ENCODE assay signal across 10 cellular contexts in the genomic region with DNA sequence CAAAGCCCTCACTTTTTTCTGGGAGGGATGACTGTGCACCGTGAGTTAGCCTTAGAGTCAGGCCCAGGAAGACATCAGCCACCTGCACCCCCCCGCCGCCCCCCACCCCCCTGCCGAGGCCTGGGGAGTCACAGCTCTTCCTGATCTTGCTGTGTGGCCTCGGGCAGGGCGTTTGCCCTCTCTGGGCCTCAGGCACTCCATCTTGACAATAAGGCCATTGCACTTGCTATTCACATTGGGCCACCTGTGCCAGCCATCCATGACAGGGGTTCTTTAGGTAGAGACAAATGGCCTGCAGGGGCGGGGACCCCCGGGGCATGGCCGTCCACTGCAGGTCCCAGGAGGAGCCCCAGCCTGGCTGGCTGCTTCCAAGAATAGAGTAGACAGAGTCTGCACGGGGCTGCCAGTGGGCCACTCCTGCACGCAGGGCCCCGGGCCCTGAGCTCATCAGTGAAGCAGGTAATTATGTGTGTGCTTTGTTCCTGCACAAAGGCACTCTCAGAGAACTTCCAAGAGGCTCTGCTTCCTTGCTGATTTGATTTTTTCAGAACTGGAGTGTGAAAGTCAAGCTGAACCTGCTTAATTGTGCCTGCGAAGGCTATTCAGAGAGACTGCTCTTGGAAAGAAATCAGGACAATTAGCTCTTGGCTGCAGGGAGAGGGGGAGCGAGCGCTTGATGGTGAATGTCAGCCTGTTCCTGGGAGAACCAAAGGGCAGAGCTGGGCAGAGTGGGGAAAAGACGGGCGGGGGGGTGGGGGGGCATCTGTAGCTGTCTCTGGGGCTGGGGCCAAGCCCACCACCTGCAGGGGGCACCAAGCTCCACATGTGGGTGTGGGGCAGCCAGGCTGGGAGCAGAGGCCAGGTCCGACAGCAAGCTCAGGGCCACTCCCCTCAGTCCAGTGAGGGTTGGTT. TPM values are rescaled to one million over a fixed set of nuclear protein-coding genes. Genes with fewer than 3 reads are reported as not detected.
DNase-seq lines count a peak whose midpoint lies in the region; TF ChIP-seq lines count a peak whose summit lies in the region.
"Had no signal": no experiment of that assay in that cellular context is flagged by ENCODE, and none has a peak within 500 bp of the region (broad histone marks: within the 10 kb centered on the region; RNA-seq: fewer than 3 reads in every experiment).

No MANE protein-coding gene starts in this region.

- H3K4ac ChIP-seq in neuronal stem cell (ENCODE audit: low read length): no peak overlapping the region

- no peak overlapping the region for H3K14ac ChIP-seq in neuronal stem cell (ENCODE audit: low read length)

- H4K8ac ChIP-seq in neuronal stem cell (ENCODE audit: low read depth, low read length): no peak overlapping the region

- H2AFZ ChIP-seq in neuronal stem cell (ENCODE audit: low read length) (peak overlapping the region; percentile 50), smooth muscle cell (ENCODE audit: low read depth) (no peak overlapping the region)

- H3K4me3 ChIP-seq in neuronal stem cell (ENCODE audit: low read length in 2 of 2) (no peak overlapping the region), smooth muscle cell (no peak overlapping the region)
- H3K4me3 ChIP-seq: tibial nerve had no signal

- H3K79me1 ChIP-seq in neuronal stem cell (ENCODE audit: low read depth, low read length): no peaks in the 10 kb centered on the region

- H4K20me1 ChIP-seq in smooth muscle cell (ENCODE audit: low read depth): no peaks in the 10 kb centered on the region

- no peaks in the 10 kb centered on the region for H3K9me3 Mint-ChIP-seq in chondrocyte (ENCODE audit: low read depth)

- peak; percentile 58 for TF ChIP-seq CTCF in chondrocyte (IDR thresholded peaks at IDR 0.05)
- no peak for TF ChIP-seq CTCF in smooth muscle cell (IDR thresholded peaks at IDR 0.05; ENCODE audit: borderline replicate concordance, insufficient read depth, poor library complexity, severe bottlenecking)

- no peak overlapping the region for H3K4me3 Mint-ChIP-seq in chondrocyte (ENCODE audit: unreplicated experiment)

- H4K91ac ChIP-seq in neuronal stem cell (ENCODE audit: low read depth, low read length, poor library complexity): no peak overlapping the region

- DNase-seq in DMS 273 (lab: John Stamatoyannopoulos, UW; ENCODE audit: unreplicated experiment) (peak; percentile 48), DMS 273 treated with DMSO at 0.1 percent for 48 hours (lab: John Stamatoyannopoulos, UW) (no peak), NCI-H187 (lab: John Stamatoyannopoulos, UW) (peak; percentile 27 to 40), chondrocyte (ENCODE audit: low spot score) (peak; percentile 81), neuronal stem cell (ENCODE audit: low spot score) (peak; percentile 47), smooth muscle cell (lab: John Stamatoyannopoulos, UW; ENCODE audit: unreplicated experiment) (no peak)
- DNase-seq in stimulated activated CD4-positive, alpha-beta T cell treated with anti-CD3 and anti-CD28 coated beads, Interleukin-12 subunit alpha, Interleukin-12 subunit beta, amount 100 ng/mL, for 4 hours: no peak
- no peak for DNase-seq in activated CD8-positive, alpha-beta memory T cell treated with anti-CD3 and anti-CD28 coated beads for 24 hours

- no peaks in the 10 kb centered on the region for H3K9me3 ChIP-seq in neuronal stem cell (replicated peaks in 1 of 2; ENCODE audit: control insufficient read depth in 2 of 2, insufficient read depth in 1 of 2, low read depth in 1 of 2, low read length in 2 of 2)
- H3K9me3 ChIP-seq in smooth muscle cell (replicated peaks; ENCODE audit: low read depth): no peaks in the 10 kb centered on the region
- H3K9me3 ChIP-seq: tibial nerve had no signal

- peak overlapping the region; percentile 42 for H3K27ac ChIP-seq in neuronal stem cell (replicated peaks; ENCODE audit: low read length)
- no peak overlapping the region for H3K27ac ChIP-seq in smooth muscle cell (ENCODE audit: low read depth)
- H3K27ac ChIP-seq: 22Rv1, tibial nerve had no signal

- no peak overlapping the region for H3K9ac ChIP-seq in neuronal stem cell (ENCODE audit: low read depth, low read length, poor library complexity)
- no peak overlapping the region for H3K9ac ChIP-seq in smooth muscle cell (ENCODE audit: low read depth)

- H3K27me3 ChIP-seq in neuronal stem cell (ENCODE audit: control insufficient read depth in 3 of 3, insufficient read depth in 3 of 3, low read depth in 1 of 3, low read length in 3 of 3) (no peaks in the 10 kb centered on the region), smooth muscle cell (ENCODE audit: low read depth) (no peaks in the 10 kb centered on the region)
- H3K27me3 ChIP-seq: tibial nerve had no signal

- H3K36me3 Mint-ChIP-seq in chondrocyte (ENCODE audit: low read depth): no peaks in the 10 kb centered on the region

- H2AK5ac ChIP-seq in neuronal stem cell (ENCODE audit: low read depth, low read length): no peak overlapping the region

- no peak overlapping the region for H2BK5ac ChIP-seq in neuronal stem cell (ENCODE audit: low read length)

- no peak overlapping the region for H3K4me2 ChIP-seq in neuronal stem cell (ENCODE audit: insufficient read depth, low read length, poor library complexity, severe bottlenecking)
- no peak overlapping the region for H3K4me2 ChIP-seq in smooth muscle cell

- H2BK15ac ChIP-seq in neuronal stem cell (ENCODE audit: low read length): no peak overlapping the region

- no peak overlapping the region for H2BK120ac ChIP-seq in neuronal stem cell (ENCODE audit: low read depth, low read length)

- peaks cover 14 to 16% of the 10 kb centered on the region in 2 donors for H3K4me1 ChIP-seq in neuronal stem cell (ENCODE audit: control insufficient read depth in 2 of 2, insufficient read depth in 1 of 2, low read depth in 1 of 2, low read length in 2 of 2)
- no peaks in the 10 kb centered on the region for H3K4me1 ChIP-seq in smooth muscle cell (ENCODE audit: low read depth)

- H2BK12ac ChIP-seq in neuronal stem cell (ENCODE audit: low read length): no peak overlapping the region

- H3K23ac ChIP-seq in neuronal stem cell (ENCODE audit: low read depth, low read length, poor library complexity): no peak overlapping the region

- no peak overlapping the region for H3K27ac Mint-ChIP-seq in chondrocyte (ENCODE audit: unreplicated experiment)

- peaks cover 6 to 34% of the 10 kb centered on the region in 2 donors for H3K36me3 ChIP-seq in neuronal stem cell (replicated peaks in 1 of 2; ENCODE audit: control insufficient read depth in 2 of 2, insufficient read depth in 2 of 2, low read length in 2 of 2)
- no peaks in the 10 kb centered on the region for H3K36me3 ChIP-seq in smooth muscle cell (ENCODE audit: low read depth)
- H3K36me3 ChIP-seq: tibial nerve had no signal

- WGBS in neuronal stem cell (ENCODE audit: extremely low coverage in 2 of 2, insufficient read length in 2 of 2, insufficient replicate concordance in 1 of 2), 2 donors: no CpG with 5 or more reads among the region's 18 CpGs
- 83% methylated on average over 17 of the region's 18 CpGs for WGBS in smooth muscle cell (ENCODE audit: low lambda C conversion rate)

- H3F3A ChIP-seq in smooth muscle cell (ENCODE audit: low read depth): no peaks in the 10 kb centered on the region

- no peaks in the 10 kb centered on the region for H3K4me1 Mint-ChIP-seq in chondrocyte (ENCODE audit: low read depth)

- H3K27me3 Mint-ChIP-seq in chondrocyte (ENCODE audit: low read depth): peaks cover 4% of the 10 kb centered on the region

- H3K18ac ChIP-seq in neuronal stem cell (ENCODE audit: low read length): peak overlapping the region; percentile 11

- no peaks in the 10 kb centered on the region for H3K79me2 ChIP-seq in smooth muscle cell (ENCODE audit: low read depth)

RNA-seq across cellular contexts. Expression of gene RRM2, which starts 40.3 kb away (rescaled TPM):
- total RNA-seq in chondrocyte: 25.7 to 48.3 TPM (median 26.0 TPM) in 3 replicates
- polyA plus RNA-seq in neuronal stem cell (2013, experiment 1 of 2): 66.4 TPM
- 69.3 TPM for polyA plus RNA-seq in neuronal stem cell (2013, experiment 2 of 2)
- 15.5 and 22.7 TPM in 2 replicates for total RNA-seq in smooth muscle cell
- 53.0 and 102 TPM in 2 replicates for polyA plus RNA-seq in smooth muscle cell

Comparison
In these comparisons a context has a peak if more than half of its experiments do, and no peak if none do; other contexts are left out.
1. DNase-seq: peak in DMS 273 (single experiment), NCI-H187 (2 of 2), chondrocyte (single experiment) and neuronal stem cell (single experiment); none in DMS 273 treated with DMSO at 0.1 percent for 48 hours (single experiment), stimulated activated CD4-positive, alpha-beta T cell treated with anti-CD3 and anti-CD28 coated beads, Interleukin-12 subunit alpha, Interleukin-12 subunit beta, amount 100 ng/mL, for 4 hours (single experiment), smooth muscle cell (single experiment) and activated CD8-positive, alpha-beta memory T cell treated with anti-CD3 and anti-CD28 coated beads for 24 hours (single experiment).